Comparison of ENCODE assay signal across 8 cellular contexts in genomic region chr4:73222466-73223257, GRCh38. TPM values are rescaled to one million over a fixed set of nuclear protein-coding genes. Genes with fewer than 3 reads are reported as not detected.
DNase-seq lines count a peak whose midpoint lies in the region; ATAC-seq and TF ChIP-seq lines count a peak whose summit lies in the region.

No MANE protein-coding gene starts in this region.

- 26% methylated on average over 6 of the region's 6 CpGs for WGBS in smooth muscle cell (ENCODE audit: low lambda C conversion rate)

- H3K4me2 ChIP-seq in smooth muscle cell, result peak overlapping the region; percentile 88

- H3K9me3 ChIP-seq in smooth muscle cell (replicated peaks; ENCODE audit: low read depth), result no peaks in the 10 kb centered on the region

- in situ Hi-C loops in brain microvascular endothelial cell (cut with HindIII; ENCODE audit: low pct_ligation_motif_present, low sequenced_read_pairs), result no loop called here

- H3K27me3 ChIP-seq in brain microvascular endothelial cell (replicated peaks) (no peaks in the 10 kb centered on the region), smooth muscle cell (ENCODE audit: low read depth) (no peaks in the 10 kb centered on the region)

- intact Hi-C loops in Right ventricle myocardium inferior (cut with DNase I) (loop anchor here (5.0 kb wide), 1 partner anchor 35 kb away; the partner anchor contains the start of gene ANKRD17), cardiac septum (cut with DNase I) (loop anchor here (2.0 kb wide), 1 partner anchor 36 kb away; the partner anchor contains the start of gene ANKRD17)

- peaks cover 20% of the 10 kb centered on the region for H3K4me1 ChIP-seq in smooth muscle cell (ENCODE audit: low read depth)

- H3K36me3 ChIP-seq in brain microvascular endothelial cell (replicated peaks) (no peaks in the 10 kb centered on the region), smooth muscle cell (ENCODE audit: low read depth) (no peaks in the 10 kb centered on the region)

- H3K9ac ChIP-seq in smooth muscle cell (ENCODE audit: low read depth), result peak overlapping the region; percentile 92

- H4K20me1 ChIP-seq in smooth muscle cell (ENCODE audit: low read depth), result peaks cover 69% of the 10 kb centered on the region

- peak overlapping the region; percentile 70 for H3K4me3 ChIP-seq in brain microvascular endothelial cell (ENCODE audit: low read depth, low read length)
- H3K4me3 ChIP-seq in smooth muscle cell, result peak overlapping the region; percentile 64

- no peak for TF ChIP-seq CTCF in brain microvascular endothelial cell (IDR thresholded peaks at IDR 0.05; ENCODE audit: low read depth, low read length, missing control alignments)
- TF ChIP-seq CTCF in smooth muscle cell (IDR thresholded peaks at IDR 0.05; ENCODE audit: borderline replicate concordance, insufficient read depth, poor library complexity, severe bottlenecking), result no peak

- ATAC-seq in Right ventricle myocardium inferior (peak; percentile 99), HG02678 (IDR thresholded peaks at IDR 0.05; ENCODE audit: unreplicated experiment) (peak; percentile 99)

- peaks cover 18% of the 10 kb centered on the region for H3F3A ChIP-seq in smooth muscle cell (ENCODE audit: low read depth)

- peaks cover 89% of the 10 kb centered on the region for H3K79me2 ChIP-seq in smooth muscle cell (ENCODE audit: low read depth)

- H3K27ac ChIP-seq in brain microvascular endothelial cell (peak overlapping the region; percentile 80), smooth muscle cell (ENCODE audit: low read depth) (peak overlapping the region; percentile 94)

- peak overlapping the region; percentile 78 for H2AFZ ChIP-seq in smooth muscle cell (ENCODE audit: low read depth)

- DNase-seq in Right ventricle myocardium inferior (ENCODE audit: missing footprints) (no peak), cardiac septum (ENCODE audit: low spot score) (no peak), NCI-H1092 (lab: John Stamatoyannopoulos, UW) (peak; percentile 81), SKM-1 (lab: John Stamatoyannopoulos, UW; ENCODE audit: unreplicated experiment) (peak; percentile 47), brain microvascular endothelial cell (peak; percentile 93), iPS-NIHi11 (ENCODE audit: low spot score) (peak; percentile 67), smooth muscle cell (lab: John Stamatoyannopoulos, UW; ENCODE audit: unreplicated experiment) (no peak)

RNA-seq across cellular contexts. Expression of gene ANKRD17, which starts 35.9 kb away (rescaled TPM):
- total RNA-seq in Right ventricle myocardium inferior (50.7 TPM), cardiac septum (59.8 TPM), smooth muscle cell (58.0 and 62.2 TPM in 2 replicates)
- 29.7 and 33.8 TPM in 2 replicates for polyA plus RNA-seq in smooth muscle cell

Comparison
In these comparisons a context has a peak if more than half of its experiments do, and no peak if none do; other contexts are left out.
1. DNase-seq: peak in NCI-H1092 (single experiment), SKM-1 (single experiment), brain microvascular endothelial cell (single experiment) and iPS-NIHi11 (single experiment); none in Right ventricle myocardium inferior (single experiment), cardiac septum (single experiment) and smooth muscle cell (single experiment).